ENCODE assay signal across 15 cellular contexts in the genomic region with DNA sequence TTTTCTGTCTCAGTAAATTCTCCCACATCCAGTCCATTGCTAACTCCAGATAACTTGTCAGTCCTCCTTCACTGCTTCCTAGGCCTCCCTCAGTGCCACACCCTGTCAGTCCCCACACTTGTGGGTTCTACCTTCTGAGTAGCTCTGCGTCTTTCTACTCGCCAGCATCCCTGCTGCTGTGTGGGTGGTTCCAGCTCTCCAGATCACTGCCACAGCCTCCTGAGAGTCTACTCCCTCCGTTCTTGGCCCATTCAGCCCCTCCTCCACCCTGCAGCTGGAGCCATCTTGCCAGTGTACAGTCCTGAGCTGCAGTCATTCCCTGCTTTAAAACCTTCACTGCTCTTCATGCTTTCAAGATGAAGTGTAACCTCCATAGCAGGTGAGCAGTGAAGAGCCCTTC. TPM values are rescaled to one million over a fixed set of nuclear protein-coding genes. Genes with fewer than 3 reads are reported as not detected.
DNase-seq lines count a peak whose midpoint lies in the region; ATAC-seq and TF ChIP-seq lines count a peak whose summit lies in the region.
"Had no signal": no experiment of that assay in that cellular context is flagged by ENCODE, and none has a peak within 500 bp of the region (broad histone marks: within the 10 kb centered on the region; RNA-seq: fewer than 3 reads in every experiment).

No MANE protein-coding gene starts in this region.

- TF ChIP-seq CTCF in HEK293 (tag by site-specific recombination; IDR thresholded peaks at IDR 0.05) (no peak), neural crest cell (conservative IDR thresholded peaks at IDR 0.05) (no peak), foreskin keratinocyte (conservative IDR thresholded peaks at IDR 0.05) (no peak), BE2C (IDR thresholded peaks at IDR 0.05; ENCODE audit: low read depth, low read length) (no peak)

- ATAC-seq in GM18505 (IDR thresholded peaks at IDR 0.05; ENCODE audit: unreplicated experiment) (no peak), foreskin keratinocyte (no peak)
- ATAC-seq: CD8-positive, alpha-beta T cell had no signal

- H3K4me3 Mint-ChIP-seq in neural crest cell, result no peak overlapping the region
- no peak overlapping the region for H3K4me3 Mint-ChIP-seq in activated naive CD4-positive, alpha-beta T cell treated with anti-CD3 and anti-CD28 coated beads for 36 hours
- H3K4me3 Mint-ChIP-seq: CD8-positive, alpha-beta T cell; H9 had no signal

- peaks cover 20% of the 10 kb centered on the region for H3K36me3 Mint-ChIP-seq in neural crest cell (ENCODE audit: low read depth)
- H3K36me3 Mint-ChIP-seq in activated naive CD4-positive, alpha-beta T cell treated with anti-CD3 and anti-CD28 coated beads for 36 hours (ENCODE audit: low read depth), result peaks cover 16% of the 10 kb centered on the region

- H3K4me1 ChIP-seq in HEK293 (ENCODE audit: control insufficient read depth, insufficient read depth, low read length) (peaks cover 6% of the 10 kb centered on the region), foreskin keratinocyte (no peaks in the 10 kb centered on the region), BE2C (no peaks in the 10 kb centered on the region; the same call in 1 of the 2 replicates)

- peak overlapping the region; percentile 68 for H3K27ac Mint-ChIP-seq in neural crest cell (ENCODE audit: unreplicated experiment)
- no peak overlapping the region for H3K27ac Mint-ChIP-seq in activated naive CD4-positive, alpha-beta T cell treated with anti-CD3 and anti-CD28 coated beads for 36 hours
- H3K27ac Mint-ChIP-seq: CD8-positive, alpha-beta T cell had no signal

- intact Hi-C loops in activated naive CD4-positive, alpha-beta T cell treated with anti-CD3 and anti-CD28 coated beads for 36 hours (cut with micrococcal nuclease), result no loop called here

- H3K4me3 ChIP-seq in HEK293 (ENCODE audit: low read depth, low read length), result no peak overlapping the region
- H3K4me3 ChIP-seq in BE2C (ENCODE audit: low read depth, low read length), result no peak overlapping the region
- H3K4me3 ChIP-seq: BLaER1 treated with 17β-estradiol and CSF1 and Interleukin-3, amounts not matched to agents 10 nM and 100 nM had no signal

- H3K4me1 Mint-ChIP-seq in neural crest cell, result peaks cover 19% of the 10 kb centered on the region
- no peaks in the 10 kb centered on the region for H3K4me1 Mint-ChIP-seq in activated naive CD4-positive, alpha-beta T cell treated with anti-CD3 and anti-CD28 coated beads for 36 hours (ENCODE audit: low read depth)
- H3K4me1 Mint-ChIP-seq: H9 had no signal

- H3K36me3 ChIP-seq in HEK293 (ENCODE audit: control insufficient read depth in 2 of 2, insufficient read depth in 1 of 2, low read length in 2 of 2) (peaks cover 9 to 19% of the 10 kb centered on the region in 2 experiments; a peak in 2 of 3 replicates), BE2C (no peaks in the 10 kb centered on the region)

- H3K27ac ChIP-seq in HEK293 (ENCODE audit: extremely low read depth, low read depth, low read length) (no peak overlapping the region), cingulate gyrus (ENCODE audit: low read depth, low read length) (peak overlapping the region; percentile 43), temporal lobe (ENCODE audit: low read depth, low read length) (peak overlapping the region; percentile 21), foreskin keratinocyte (no peak overlapping the region)
- H3K27ac ChIP-seq: BLaER1 treated with 17β-estradiol and CSF1 and Interleukin-3, amounts not matched to agents 10 nM and 100 nM had no signal

- CTCF ChIA-PET in HEK293 (lab: Yijun Ruan, JAX), result interaction anchor here (0.6 kb wide), 2 partner anchors 649 to 663 kb away, joined by 3 read pairs; no protein-coding TSS in a partner anchor
- CTCF ChIA-PET in activated naive CD4-positive, alpha-beta T cell treated with anti-CD3 and anti-CD28 coated beads for 36 hours (lab: Charles Lee), result interaction anchor here (0.8 kb wide), 1 partner anchor 49 kb away, joined by 3 read pairs; no protein-coding TSS in a partner anchor

- TF ChIP-seq POLR2A in GM18505 (IDR thresholded peaks at IDR 0.05; ENCODE audit: borderline replicate concordance, extremely low read depth, insufficient read depth, insufficient read length), result no peak

- POLR2A ChIA-PET in HEK293 (lab: Yijun Ruan, JAX), result no interaction called here

- H3K27me3 Mint-ChIP-seq in neural crest cell (ENCODE audit: low read depth), result no peaks in the 10 kb centered on the region
- H3K27me3 Mint-ChIP-seq in activated naive CD4-positive, alpha-beta T cell treated with anti-CD3 and anti-CD28 coated beads for 36 hours (ENCODE audit: low read depth), result no peaks in the 10 kb centered on the region

- no peak for DNase-seq in neural crest cell (ENCODE audit: low read depth, low spot score)
- no peak for DNase-seq in foreskin keratinocyte
- DNase-seq in BE2C, result no peak
- no peak for DNase-seq in activated naive CD4-positive, alpha-beta T cell treated with anti-CD3 and anti-CD28 coated beads for 36 hours
- DNase-seq: 8988T; Calu3; CD8-positive, alpha-beta T cell; DMS79 treated with DMSO at 0.1 percent for 48 hours; GF-D8; H9 had no signal

- no peaks in the 10 kb centered on the region for H3K9me3 ChIP-seq in HEK293 (ENCODE audit: control insufficient read depth, insufficient read depth, low read depth, low read length)
- H3K9me3 ChIP-seq in BE2C, result no peaks in the 10 kb centered on the region
- H3K9me3 ChIP-seq: BLaER1 treated with 17β-estradiol and CSF1 and Interleukin-3, amounts not matched to agents 10 nM and 100 nM had no signal

- no peaks in the 10 kb centered on the region for H3K27me3 ChIP-seq in foreskin keratinocyte
- no peaks in the 10 kb centered on the region for H3K27me3 ChIP-seq in BE2C
- H3K27me3 ChIP-seq: BLaER1 treated with 17β-estradiol and CSF1 and Interleukin-3, amounts not matched to agents 10 nM and 100 nM had no signal

- H3K9me3 Mint-ChIP-seq in neural crest cell, result no peaks in the 10 kb centered on the region
- H3K9me3 Mint-ChIP-seq in activated naive CD4-positive, alpha-beta T cell treated with anti-CD3 and anti-CD28 coated beads for 36 hours, result no peaks in the 10 kb centered on the region
- H3K9me3 Mint-ChIP-seq: CD8-positive, alpha-beta T cell; H9 had no signal

TF ChIP-seq in HEK293, 187 proteins besides CTCF, POLR2A, EP300 and RAD21:
- TF ChIP-seq EGR2 (tag by site-specific recombination; IDR thresholded peaks at IDR 0.05; ENCODE audit: low read depth) (0 out of 2 replicates have a peak, but pooled peaks have one; percentile 22), ZNF529 (tag by site-specific recombination; IDR thresholded peaks at IDR 0.05; ENCODE audit: insufficient replicate concordance) (no peak), ZFHX2 (tag by site-specific recombination; conservative IDR thresholded peaks at IDR 0.05) (peak; percentile 42)
- TF ChIP-seq, protein P1, sequence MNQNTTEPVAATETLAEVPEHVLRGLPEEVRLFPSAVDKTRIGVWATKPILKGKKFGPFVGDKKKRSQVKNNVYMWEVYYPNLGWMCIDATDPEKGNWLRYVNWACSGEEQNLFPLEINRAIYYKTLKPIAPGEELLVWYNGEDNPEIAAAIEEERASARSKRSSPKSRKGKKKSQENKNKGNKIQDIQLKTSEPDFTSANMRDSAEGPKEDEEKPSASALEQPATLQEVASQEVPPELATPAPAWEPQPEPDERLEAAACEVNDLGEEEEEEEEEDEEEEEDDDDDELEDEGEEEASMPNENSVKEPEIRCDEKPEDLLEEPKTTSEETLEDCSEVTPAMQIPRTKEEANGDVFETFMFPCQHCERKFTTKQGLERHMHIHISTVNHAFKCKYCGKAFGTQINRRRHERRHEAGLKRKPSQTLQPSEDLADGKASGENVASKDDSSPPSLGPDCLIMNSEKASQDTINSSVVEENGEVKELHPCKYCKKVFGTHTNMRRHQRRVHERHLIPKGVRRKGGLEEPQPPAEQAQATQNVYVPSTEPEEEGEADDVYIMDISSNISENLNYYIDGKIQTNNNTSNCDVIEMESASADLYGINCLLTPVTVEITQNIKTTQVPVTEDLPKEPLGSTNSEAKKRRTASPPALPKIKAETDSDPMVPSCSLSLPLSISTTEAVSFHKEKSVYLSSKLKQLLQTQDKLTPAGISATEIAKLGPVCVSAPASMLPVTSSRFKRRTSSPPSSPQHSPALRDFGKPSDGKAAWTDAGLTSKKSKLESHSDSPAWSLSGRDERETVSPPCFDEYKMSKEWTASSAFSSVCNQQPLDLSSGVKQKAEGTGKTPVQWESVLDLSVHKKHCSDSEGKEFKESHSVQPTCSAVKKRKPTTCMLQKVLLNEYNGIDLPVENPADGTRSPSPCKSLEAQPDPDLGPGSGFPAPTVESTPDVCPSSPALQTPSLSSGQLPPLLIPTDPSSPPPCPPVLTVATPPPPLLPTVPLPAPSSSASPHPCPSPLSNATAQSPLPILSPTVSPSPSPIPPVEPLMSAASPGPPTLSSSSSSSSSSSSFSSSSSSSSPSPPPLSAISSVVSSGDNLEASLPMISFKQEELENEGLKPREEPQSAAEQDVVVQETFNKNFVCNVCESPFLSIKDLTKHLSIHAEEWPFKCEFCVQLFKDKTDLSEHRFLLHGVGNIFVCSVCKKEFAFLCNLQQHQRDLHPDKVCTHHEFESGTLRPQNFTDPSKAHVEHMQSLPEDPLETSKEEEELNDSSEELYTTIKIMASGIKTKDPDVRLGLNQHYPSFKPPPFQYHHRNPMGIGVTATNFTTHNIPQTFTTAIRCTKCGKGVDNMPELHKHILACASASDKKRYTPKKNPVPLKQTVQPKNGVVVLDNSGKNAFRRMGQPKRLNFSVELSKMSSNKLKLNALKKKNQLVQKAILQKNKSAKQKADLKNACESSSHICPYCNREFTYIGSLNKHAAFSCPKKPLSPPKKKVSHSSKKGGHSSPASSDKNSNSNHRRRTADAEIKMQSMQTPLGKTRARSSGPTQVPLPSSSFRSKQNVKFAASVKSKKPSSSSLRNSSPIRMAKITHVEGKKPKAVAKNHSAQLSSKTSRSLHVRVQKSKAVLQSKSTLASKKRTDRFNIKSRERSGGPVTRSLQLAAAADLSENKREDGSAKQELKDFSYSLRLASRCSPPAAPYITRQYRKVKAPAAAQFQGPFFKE (tag by site-specific recombination; IDR thresholded peaks at IDR 0.05; ENCODE audit: borderline replicate concordance), result no peak
TF ChIP-seq in HEK293: peak in this region for 2.

RNA-seq across cellular contexts. Expression of a gene that starts 45.3 kb away (rescaled TPM):
- 19.6 and 25.2 TPM in 2 replicates for total RNA-seq in neural crest cell
- 12.3 TPM for total RNA-seq in temporal lobe
- total RNA-seq in foreskin keratinocyte, result 7.5 and 8.8 TPM in 2 replicates
- 8.5 and 8.9 TPM in 2 replicates for polyA plus RNA-seq in foreskin keratinocyte
- 5.9 TPM for polyA plus RNA-seq in BE2C (2012; ENCODE audit: insufficient read depth, insufficient read length, low read depth)
- 10 to 100 TPM; 15.4 to 20.6 TPM for total RNA-seq in activated naive CD4-positive, alpha-beta T cell treated with anti-CD3 and anti-CD28 coated beads for 36 hours

Comparison
In these comparisons a context has a peak if more than half of its experiments do, and no peak if none do; other contexts are left out.
1. H3K27ac ChIP-seq: peak in cingulate gyrus (single experiment) and temporal lobe (single experiment); none in HEK293 (single experiment) and foreskin keratinocyte (single experiment).